26 cellular contexts compared by ENCODE assay signal in the genomic region with DNA sequence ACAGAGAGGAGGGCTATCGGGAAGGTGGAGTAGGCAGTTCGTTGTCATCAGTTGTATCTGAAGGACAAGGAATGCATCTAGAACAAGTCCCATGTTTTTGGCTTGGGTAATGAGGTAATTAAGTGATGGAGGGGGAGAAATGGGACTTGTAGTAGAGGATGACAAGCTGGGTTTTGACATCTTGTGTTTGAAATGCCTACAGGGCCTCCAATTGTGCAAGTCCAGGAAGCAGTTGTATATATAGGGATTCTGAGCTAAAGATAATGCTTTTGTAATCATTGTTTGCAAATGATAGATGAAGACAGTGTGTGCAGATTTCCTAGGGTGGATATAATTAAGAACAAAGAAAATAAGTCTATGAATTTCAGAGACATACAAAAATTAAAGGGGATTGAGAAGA.
"Had no signal": no experiment of that assay in that cellular context is flagged by ENCODE, and none has a peak within 500 bp of the region (broad histone marks: within the 10 kb centered on the region; RNA-seq: fewer than 3 reads in every experiment).

No MANE protein-coding gene starts in this region.

- ATAC-seq: activated T-helper 17 cell treated with anti-CD3 and anti-CD28 coated beads, Interleukin-2, amount 50 U/mL, for 72 hours; K562; Right ventricle myocardium inferior had no signal

- H3K4me3 ChIP-seq: K562, PC-9, SK-N-MC had no signal

- DNase-seq: activated CD4-positive, alpha-beta memory T cell treated with anti-CD3 and anti-CD28 coated beads, Interleukin-2, amount 10 ng/mL, durations not matched to agents 7 days and 5 days; activated CD4-positive, alpha-beta T cell treated with anti-CD3 and anti-CD28 coated beads, Interleukin-2, amount 10 ng/mL, durations not matched to agents 7 days and 5 days; activated CD4-positive, CD25-positive, alpha-beta regulatory T cell; activated gamma-delta T cell; activated naive CD4-positive, alpha-beta T cell treated with anti-CD3 and anti-CD28 coated beads for 36 hours; activated T-cell treated with anti-CD3 and anti-CD28 coated beads for 4 hours; activated T-cell treated with anti-CD3 and anti-CD28 coated beads, Interleukin-2, amount 50 U/mL, for 48 hours; anterior cingulate cortex; cerebellar nuclear complex; Karpas-422; MM.1S; NCI-H1105; NCI-H1436; NCI-H1930; NCI-H2171; NCI-H2227 treated with DMSO at 0.1 percent for 48 hours; NCI-H446 treated with DMSO at 0.1 percent for 48 hours; NCI-H524 treated with DMSO at 0.1 percent for 48 hours; NCI-H774; PC-9; RPMI8226; T-helper 1 cell had no signal
